ENCODE assay signal across 8 cellular contexts in genomic region chr20:37178839-37179670, GRCh38. TPM values are rescaled to one million over a fixed set of nuclear protein-coding genes. Genes with fewer than 3 reads are reported as not detected.
DNase-seq lines count a peak whose midpoint lies in the region; ATAC-seq and TF ChIP-seq lines count a peak whose summit lies in the region.

Gene MROH8 (minus strand): TSS chr20:37179548.
Gene RPN2 (plus strand): TSS chr20:37179330. CDS start chr20:37179357, 27 bp downstream.

- ATAC-seq in GM18499 (IDR thresholded peaks at IDR 0.05; ENCODE audit: insufficient read depth, unreplicated experiment): peak; percentile 45
- ATAC-seq in HG02938 (IDR thresholded peaks at IDR 0.05; ENCODE audit: unreplicated experiment): peak; percentile 88
- peak; percentile 94 for ATAC-seq in T-helper 17 cell
- ATAC-seq in left ventricle myocardium superior: peak; percentile 98

- H3K36me3 Mint-ChIP-seq in T-helper 17 cell (ENCODE audit: low read depth): peaks cover 9% of the 10 kb centered on the region

- WGBS in prostate gland: under 1% methylated on average over 74 of the region's 77 CpGs
- WGBS in urinary bladder: under 1% methylated on average over 77 of the region's 77 CpGs

- H3K27ac Mint-ChIP-seq in T-helper 17 cell: peak within 1 kb of the TSS; percentile 98

- TF ChIP-seq POLR2A in prostate gland (IDR thresholded peaks at IDR 0.05): peak; percentile 73

- peaks cover 4% of the 10 kb centered on the region for H3K27me3 Mint-ChIP-seq in T-helper 17 cell

- DNase-seq in NCI-H1694 treated with DMSO at 0.1 percent for 48 hours (lab: John Stamatoyannopoulos, UW): peak; percentile 93
- DNase-seq in T-helper 17 cell: peak; percentile 87 to 91 (median 91)
- peak; percentile 99 for DNase-seq in left ventricle myocardium superior
- peak; percentile 99 for DNase-seq in prostate gland (ENCODE audit: low spot score)

- H3K27ac ChIP-seq in angular gyrus (ENCODE audit: low read depth, low read length) (peak within 1 kb of the TSS; percentile 96), prostate gland (peak within 1 kb of the TSS; percentile 96 to 97), urinary bladder (ENCODE audit: low read depth) (peak within 1 kb of the TSS; percentile 85)

- H3K4me1 ChIP-seq in prostate gland (replicated peaks): peaks cover 9% of the 10 kb centered on the region
- no peaks in the 10 kb centered on the region for H3K4me1 ChIP-seq in urinary bladder (ENCODE audit: insufficient read depth)

- H3K4me1 Mint-ChIP-seq in T-helper 17 cell: peaks cover 32% of the 10 kb centered on the region

- peak within 1 kb of the TSS; percentile 96 for H3K4me3 Mint-ChIP-seq in T-helper 17 cell

- H3K27me3 ChIP-seq in prostate gland (replicated peaks; ENCODE audit: insufficient read depth): no peaks in the 10 kb centered on the region

- no peaks in the 10 kb centered on the region for H3K36me3 ChIP-seq in prostate gland
- H3K36me3 ChIP-seq in urinary bladder (ENCODE audit: insufficient read depth): no peaks in the 10 kb centered on the region

- H3K4me3 ChIP-seq in prostate gland: peak within 1 kb of the TSS; percentile 87 to 88
- peak within 1 kb of the TSS; percentile 88 for H3K4me3 ChIP-seq in urinary bladder (ENCODE audit: low read depth, low read length)

- TF ChIP-seq CTCF in prostate gland (IDR thresholded peaks at IDR 0.05): peak in 1 of 4 experiments; percentile 25

- H3K9me3 ChIP-seq in T-helper 17 cell (ENCODE audit: control insufficient read depth, low read length, poor library complexity, severe bottlenecking): no peaks in the 10 kb centered on the region
- no peaks in the 10 kb centered on the region for H3K9me3 ChIP-seq in prostate gland

- intact Hi-C loops in left ventricle myocardium superior (cut with micrococcal nuclease): no loop called here
- intact Hi-C loops in prostate gland (cut with DNase I): no loop called here

RNA-seq across cellular contexts. Expression of gene MROH8, which starts in this region (rescaled TPM):
- 1 to 10 TPM; 1.1 to 2.0 TPM for total RNA-seq in T-helper 17 cell
- 4.4 TPM for total RNA-seq in left ventricle myocardium superior
- 10 to 100 TPM in 1 of 2 donors, 1 to 10 TPM in 1; 5.2 to 16.7 TPM for total RNA-seq in prostate gland
- 6.3 TPM for total RNA-seq in urinary bladder
- polyA plus RNA-seq in urinary bladder: 1.8 TPM

RNA-seq across cellular contexts. Expression of gene RPN2, which starts in this region (rescaled TPM):
- total RNA-seq in T-helper 17 cell (100 to 1,000 TPM; 107 to 120 TPM), left ventricle myocardium superior (84.7 TPM), prostate gland (100 to 1,000 TPM; 246 to 267 TPM), urinary bladder (137 TPM)
- 122 TPM for polyA plus RNA-seq in urinary bladder

Comparison
In these comparisons a context has a peak if more than half of its experiments do, and no peak if none do; other contexts are left out.
1. Peak in every context shown above with its lines: DNase-seq, ATAC-seq, H3K4me3 ChIP-seq and H3K27ac ChIP-seq.
2. ATAC-seq: peak in every context shown above with its lines; median percentile 98 in left ventricle myocardium superior; 94 in T-helper 17 cell; 88 in HG02938; 45 in GM18499.